In the genomic region with DNA sequence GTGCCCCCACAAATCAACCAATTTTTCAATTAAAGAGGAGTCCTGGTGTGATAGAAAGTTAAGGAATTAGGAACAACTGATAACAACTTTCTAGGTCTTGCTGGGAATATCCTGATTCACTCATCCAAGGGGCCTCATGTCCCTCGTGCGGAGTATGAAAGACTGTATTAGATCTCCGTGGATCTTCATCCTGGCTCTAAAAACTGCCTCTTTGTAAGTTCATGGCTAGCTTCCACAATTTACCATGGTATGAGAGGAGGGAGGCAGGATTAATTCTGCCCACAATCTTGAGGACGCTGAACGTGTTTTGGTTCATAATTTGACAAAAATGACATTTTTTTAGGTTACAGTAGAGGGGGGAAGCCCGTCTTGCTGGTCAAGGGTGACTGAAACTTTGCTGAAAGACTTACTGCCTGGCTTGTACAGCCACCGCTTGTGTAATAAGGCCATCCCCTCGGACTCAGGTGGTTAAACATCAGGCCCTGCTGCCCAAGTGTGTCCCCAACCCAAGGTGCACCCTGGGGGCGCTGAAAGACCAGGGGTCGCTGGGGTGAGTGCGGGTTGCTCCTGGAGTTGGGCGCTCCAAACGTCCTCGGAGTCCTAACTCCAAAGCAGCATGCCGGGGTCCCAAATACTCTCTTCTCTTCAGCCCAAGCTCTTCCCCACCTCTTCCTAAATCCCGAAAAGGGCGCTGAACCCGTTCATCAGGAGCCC, we compare ENCODE assay signal across 7 cellular contexts. TPM values are rescaled to one million over a fixed set of nuclear protein-coding genes. Genes with fewer than 3 reads are reported as not detected.
DNase-seq lines count a peak whose midpoint lies in the region; FAIRE-seq and TF ChIP-seq lines count a peak whose summit lies in the region.

No MANE protein-coding gene starts in this region.

- H3K9me3 ChIP-seq in endodermal cell (ENCODE audit: control insufficient read depth, low read length), result no peaks in the 10 kb centered on the region
- no peaks in the 10 kb centered on the region for H3K9me3 ChIP-seq in mesenchymal stem cell (ENCODE audit: control insufficient read depth, low read length)

- H3K18ac ChIP-seq in mesenchymal stem cell (ENCODE audit: low read depth in 1 of 2, low read length in 2 of 2), result peak overlapping the region; percentile 67 to 72

- no peak overlapping the region for H3K23ac ChIP-seq in mesenchymal stem cell (ENCODE audit: low read length in 2 of 2)

- H3K27me3 ChIP-seq in endodermal cell (ENCODE audit: control insufficient read depth, insufficient read depth, low read length, poor library complexity, severe bottlenecking) (no peaks in the 10 kb centered on the region), mesenchymal stem cell (ENCODE audit: control insufficient read depth in 1 of 2, insufficient read depth in 1 of 2, low read length in 2 of 2) (no peaks in the 10 kb centered on the region)

- peak overlapping the region; percentile 89 for H3K4me3 Mint-ChIP-seq in endodermal cell

- peak overlapping the region; percentile 67 for H3K4me2 ChIP-seq in mesenchymal stem cell (ENCODE audit: low read length, poor library complexity, severe bottlenecking)

- FAIRE-seq in GM12892 (lab: Jason Lieb, UNC), result peak; percentile 21

- peak overlapping the region; percentile 92 for H3K27ac Mint-ChIP-seq in endodermal cell

- peaks cover 3% of the 10 kb centered on the region for H3K36me3 ChIP-seq in endodermal cell (ENCODE audit: control insufficient read depth, insufficient read depth, low read length)
- H3K36me3 ChIP-seq in mesenchymal stem cell (ENCODE audit: control insufficient read depth in 1 of 2, insufficient read depth in 2 of 2, low read depth in 1 of 2, low read length in 2 of 2), result peaks cover 3 to 18% of the 10 kb centered on the region in 2 experiments

- peak overlapping the region in 1 of 2 experiments; percentile 0 for H3K4ac ChIP-seq in mesenchymal stem cell (ENCODE audit: low read depth in 1 of 2, low read length in 2 of 2)

- no peak overlapping the region for H4K91ac ChIP-seq in mesenchymal stem cell (ENCODE audit: low read length)

- H2BK12ac ChIP-seq in mesenchymal stem cell (ENCODE audit: low read length in 2 of 2), result no peak overlapping the region

- H2AFZ ChIP-seq in mesenchymal stem cell (ENCODE audit: low read depth, low read length), result peak overlapping the region; percentile 73

- no peak overlapping the region for H2BK5ac ChIP-seq in mesenchymal stem cell (ENCODE audit: low read depth, low read length, poor library complexity, severe bottlenecking)

- no peaks in the 10 kb centered on the region for H3K27me3 Mint-ChIP-seq in endodermal cell (ENCODE audit: insufficient read depth)

- peak overlapping the region; percentile 91 for H3K4me3 ChIP-seq in endodermal cell (ENCODE audit: low read length)
- H3K4me3 ChIP-seq in mesenchymal stem cell (ENCODE audit: insufficient read depth in 1 of 2, low read depth in 1 of 2, low read length in 2 of 2), result peak overlapping the region; percentile 81 to 89

- 11 to 15% methylated on average over 8 to 18 of the region's 18 CpGs for WGBS in endodermal cell (ENCODE audit: insufficient coverage in 1 of 2, insufficient read length in 1 of 2), 2 experiments
- WGBS in mesenchymal stem cell, result 23% methylated on average over 9 of the region's 18 CpGs

- H3K27ac ChIP-seq in endodermal cell (ENCODE audit: low read depth, low read length), result peak overlapping the region; percentile 48
- H3K27ac ChIP-seq in mesenchymal stem cell (ENCODE audit: low read length, poor library complexity, severe bottlenecking), result peak overlapping the region; percentile 59
- peak overlapping the region; percentile 73 for H3K27ac ChIP-seq in temporal lobe (ENCODE audit: low read depth, low read length)

- TF ChIP-seq CTCF in endodermal cell (conservative IDR thresholded peaks at IDR 0.05), result no peak

- TF ChIP-seq POLR2A in GM12892 (IDR thresholded peaks at IDR 0.05; ENCODE audit: low read depth, low read length), result no peak

- H3K36me3 Mint-ChIP-seq in endodermal cell (ENCODE audit: low read depth), result peaks cover 19% of the 10 kb centered on the region

- H2BK120ac ChIP-seq in mesenchymal stem cell (ENCODE audit: low read depth, low read length), result peak overlapping the region; percentile 66

- H3K9me3 Mint-ChIP-seq in endodermal cell, result no peaks in the 10 kb centered on the region

- peaks cover 14% of the 10 kb centered on the region for H3K79me1 ChIP-seq in mesenchymal stem cell (replicated peaks; ENCODE audit: low read length, poor library complexity, severe bottlenecking)

- H2AK5ac ChIP-seq in mesenchymal stem cell (ENCODE audit: low read length, severe bottlenecking), result no peak overlapping the region

- H3K4me1 Mint-ChIP-seq in endodermal cell, result peaks cover 9% of the 10 kb centered on the region

- peak overlapping the region; percentile 2 for H4K8ac ChIP-seq in mesenchymal stem cell (ENCODE audit: low read length)

- H3K4me1 ChIP-seq in endodermal cell (ENCODE audit: control insufficient read depth, insufficient read depth, low read length), result no peaks in the 10 kb centered on the region
- H3K4me1 ChIP-seq in mesenchymal stem cell (ENCODE audit: control insufficient read depth, insufficient read depth, low read depth, low read length), result peaks cover 4% of the 10 kb centered on the region

- peak overlapping the region; percentile 79 for H3K9ac ChIP-seq in endodermal cell (ENCODE audit: extremely low read depth, low read length, poor library complexity, severe bottlenecking)
- peak overlapping the region; percentile 93 for H3K9ac ChIP-seq in mesenchymal stem cell (ENCODE audit: low read length)

- H3K14ac ChIP-seq in mesenchymal stem cell (ENCODE audit: low read length in 2 of 2), result peak overlapping the region in 1 of 2 experiments; percentile 53

- DNase-seq in GM12892 (ENCODE audit: insufficient read length) (peak; percentile 14), HuH-7.5 (ENCODE audit: low spot score) (peak; percentile 28), endodermal cell (peak; percentile 82), mesenchymal stem cell (peak; percentile 45), NCI-H2196 treated with DMSO at 0.1 percent for 48 hours (lab: John Stamatoyannopoulos, UW; ENCODE audit: unreplicated experiment) (no peak)
- DNase-seq in activated CD4-positive, alpha-beta T cell treated with anti-CD3 and anti-CD28 coated beads, Interleukin-2, amount 50 U/mL, for 4 hours, result peak; percentile 13 to 18

- no peak overlapping the region for H2BK15ac ChIP-seq in mesenchymal stem cell (ENCODE audit: low read depth, poor library complexity, severe bottlenecking)

RNA-seq across cellular contexts. Expression of a gene that starts 0.8 kb away (rescaled TPM):
- polyA plus RNA-seq in GM12892 (2012; ENCODE audit: missing spikeins), result 27.9 TPM
- total RNA-seq in endodermal cell (10 to 100 TPM; 48.3 to 78.1 TPM), temporal lobe (7.4 TPM)
- 31.2 TPM for polyA plus RNA-seq in endodermal cell (2013, experiment 1 of 2)
- polyA plus RNA-seq in endodermal cell (2013, experiment 2 of 2), result 26.6 TPM
- 26.9 TPM for polyA plus RNA-seq in mesenchymal stem cell (2013, experiment 1 of 2)
- polyA plus RNA-seq in mesenchymal stem cell (2013, experiment 2 of 2), result 29.0 TPM
